In genomic region chr2:100262555-100263320, GRCh38 we compare ENCODE assay signal across 8 cellular contexts. TPM values are rescaled to one million over a fixed set of nuclear protein-coding genes. Genes with fewer than 3 reads are reported as not detected.
DNase-seq lines count a peak whose midpoint lies in the region; ATAC-seq and TF ChIP-seq lines count a peak whose summit lies in the region.

No MANE protein-coding gene starts in this region.

- peaks cover 2% of the 10 kb centered on the region for H3K9me3 ChIP-seq in HUES6 (ENCODE audit: control insufficient read depth, insufficient read depth, low read depth, low read length)
- H3K9me3 ChIP-seq in SK-N-SH = no peaks in the 10 kb centered on the region
- no peaks in the 10 kb centered on the region for H3K9me3 ChIP-seq in aorta (ENCODE audit: control insufficient read depth, low read length)

- POLR2A ChIA-PET in SK-N-SH (lab: Yijun Ruan, JAX) = interaction anchor here (0.8 kb wide), 1 partner anchor 118 kb away, joined by 6 read pairs; no protein-coding TSS in a partner anchor

- peak overlapping the region; percentile 39; the same call in 1 of the 2 replicates for H2AFZ ChIP-seq in SK-N-SH (ENCODE audit: low read depth)

- TF ChIP-seq EP300 in SK-N-SH (IDR thresholded peaks at IDR 0.05; ENCODE audit: borderline replicate concordance in 1 of 2, low read depth in 1 of 2, low read length in 1 of 2) = no peak

- H3F3A ChIP-seq in SK-N-SH (replicated peaks; ENCODE audit: insufficient read depth) = no peaks in the 10 kb centered on the region

- peak; percentile 95 for TF ChIP-seq RAD21 in SK-N-SH (IDR thresholded peaks at IDR 0.05; ENCODE audit: low read length)

- H3K4me2 ChIP-seq in SK-N-SH = no peak overlapping the region

- no peaks in the 10 kb centered on the region for H4K20me1 ChIP-seq in SK-N-SH (ENCODE audit: insufficient read depth)

- H3K36me3 ChIP-seq in HUES6 (ENCODE audit: control insufficient read depth, insufficient read depth, low read length) (no peaks in the 10 kb centered on the region), SK-N-SH (replicated peaks in 1 of 2; ENCODE audit: control insufficient read depth in 1 of 2, insufficient read depth in 2 of 2, low read length in 1 of 2) (no peaks in the 10 kb centered on the region), aorta (ENCODE audit: control insufficient read depth in 1 of 2, insufficient read depth in 2 of 2, low read length in 1 of 2) (no peaks in the 10 kb centered on the region)

- CTCF ChIA-PET in SK-N-SH (lab: Yijun Ruan, JAX) = interaction anchor here (0.5 to 12.0 kb wide), 104 partner anchors 8 to 1491 kb away, joined by 3 to 467 read pairs (median 4); partner anchors contain the start of genes CHST10, EIF5B, LONRF2 and REV1

- WGBS in SK-N-SH (ENCODE audit: low lambda C conversion rate) = 11% methylated on average over 13 of the region's 13 CpGs
- 11 to 12% methylated on average over 13 of the region's 13 CpGs for WGBS in aorta, 2 donors

- H3K4me3 ChIP-seq in HUES6 (ENCODE audit: low read depth, low read length) = peak overlapping the region; percentile 35
- peak overlapping the region in 1 of 2 experiments; percentile 33; a peak in 1 of 4 replicates for H3K4me3 ChIP-seq in SK-N-SH (ENCODE audit: low read depth in 2 of 2, low read length in 1 of 2)
- H3K4me3 ChIP-seq in aorta (ENCODE audit: low read length in 2 of 2) = no peak overlapping the region

- no peaks in the 10 kb centered on the region for H3K9me2 ChIP-seq in SK-N-SH

- intact Hi-C loops in Right ventricle myocardium inferior (cut with DNase I) = loop anchor here (2.0 to 5.0 kb wide), 2 partner anchors 118 to 705 kb away; no protein-coding TSS in a partner anchor
- intact Hi-C loops in posterior cingulate gyrus (cut with DNase I) = loop anchor here (1.0 kb wide), 1 partner anchor 119 kb away; no protein-coding TSS in a partner anchor
- intact Hi-C loops in aorta (cut with DNase I) = loop anchor here (1.0 to 2.0 kb wide), 2 partner anchors 118 to 119 kb away; no protein-coding TSS in a partner anchor

- H3K9ac ChIP-seq in HUES6 (ENCODE audit: low read length) (no peak overlapping the region), SK-N-SH (no peak overlapping the region)

- no peaks in the 10 kb centered on the region for H3K79me2 ChIP-seq in SK-N-SH (ENCODE audit: insufficient read depth)

- TF ChIP-seq CTCF in SK-N-SH (IDR thresholded peaks at IDR 0.05) = peak; percentile 97

- in situ Hi-C loops in G401 (cut with HindIII; ENCODE audit: low sequenced_read_pairs) = no loop called here

- DNase-seq in G401 (ENCODE audit: low spot score) (peak; percentile 91), SK-N-SH (peak; percentile 78), Right ventricle myocardium inferior (ENCODE audit: missing footprints) (peak; percentile 84), posterior cingulate gyrus (peak; percentile 66 to 97 (median 84)), aorta (peak; percentile 70 to 91)
- DNase-seq in activated naive CD4-positive, alpha-beta T cell treated with anti-CD3 and anti-CD28 coated beads, Interleukin-2, amount 50 U/mL, for 16 hours = peak; percentile 49

- H3K4me1 ChIP-seq in HUES6 (ENCODE audit: control insufficient read depth, insufficient read depth, low read length) (0 out of 2 replicates have a peak, but pooled peaks cover 2% of the 10 kb centered on the region), SK-N-SH (ENCODE audit: control insufficient read depth in 1 of 2, insufficient read depth in 2 of 2, low read depth in 1 of 2, low read length in 1 of 2) (peaks cover 0 to 3% of the 10 kb centered on the region in 2 experiments; a peak in 1 of 4 replicates), aorta (ENCODE audit: control insufficient read depth in 1 of 2, insufficient read depth in 2 of 2, low read length in 2 of 2) (no peaks in the 10 kb centered on the region)

- ATAC-seq in Right ventricle myocardium inferior (peak; percentile 78), aorta (ENCODE audit: low FRiP score) (peak; percentile 83), GM19328 (IDR thresholded peaks at IDR 0.05; ENCODE audit: unreplicated experiment) (no peak)

- H3K27me3 ChIP-seq in HUES6 (ENCODE audit: control insufficient read depth, insufficient read depth, low read length) (no peaks in the 10 kb centered on the region), SK-N-SH (ENCODE audit: insufficient read depth) (no peaks in the 10 kb centered on the region), aorta (ENCODE audit: control insufficient read depth in 1 of 2, insufficient read depth in 2 of 2, low read length in 1 of 2) (no peaks in the 10 kb centered on the region)

- H3K27ac ChIP-seq in HUES6 (ENCODE audit: low read depth, low read length) (no peak overlapping the region), SK-N-SH (ENCODE audit: low read depth in 2 of 2, low read length in 1 of 2) (no peak overlapping the region), aorta (ENCODE audit: low read depth in 1 of 2, low read length in 2 of 2) (no peak overlapping the region)

TF ChIP-seq in SK-N-SH, 30 proteins besides CTCF, POLR2A, EP300 and RAD21:
- TF ChIP-seq GATA2 (CRISPR knock-in tag; IDR thresholded peaks at IDR 0.05) = no peak
- 0 out of 2 replicates have a peak, but pooled peaks have one; percentile 15 for TF ChIP-seq NRF1 (IDR thresholded peaks at IDR 0.05; ENCODE audit: low read depth, low read length)
- TF ChIP-seq SIN3A (IDR thresholded peaks at IDR 0.05; ENCODE audit: borderline replicate concordance, low read depth, low read length) = no peak
- 0 out of 2 replicates have a peak, but pooled peaks have one; percentile 19 for TF ChIP-seq RCOR1 (IDR thresholded peaks at IDR 0.05; ENCODE audit: low read length)
- no peak for TF ChIP-seq PBX3 (IDR thresholded peaks at IDR 0.05)
- no peak for TF ChIP-seq IRF3 (IDR thresholded peaks at IDR 0.05; ENCODE audit: low read depth, low read length)
- TF ChIP-seq MEF2A (IDR thresholded peaks at IDR 0.05; ENCODE audit: borderline replicate concordance, low read depth) = no peak
- peak; percentile 95 for TF ChIP-seq SMC3 (IDR thresholded peaks at IDR 0.05; ENCODE audit: low read depth, low read length)

RNA-seq across cellular contexts. Expression of gene LONRF2, which starts 59.6 kb away (rescaled TPM):
- total RNA-seq in G401 (2014; rRNA removed; shearing (Covaris generic)) = 0.06 TPM in 1 of 2 replicates, not detected in the other
- polyA plus RNA-seq in SK-N-SH (2012; rRNA removed) (2.0 and 2.4 TPM in 2 replicates), aorta (under 1 TPM; 0.43 to 0.75 TPM)
- polyA plus RNA-seq in SK-N-SH (2012; cell fraction: cytosol; rRNA removed) = 2.0 and 2.1 TPM in 2 replicates
- 5.3 and 6.6 TPM in 2 replicates for polyA plus RNA-seq in SK-N-SH (2012; cell fraction: nucleus; rRNA removed)
- total RNA-seq in Right ventricle myocardium inferior (14.9 TPM), aorta (10 to 100 TPM; 10.3 to 10.9 TPM)

Comparison
In these comparisons a context has a peak if more than half of its experiments do, and no peak if none do; other contexts are left out.
1. RNA of gene LONRF2, which starts 59.6 kb away (total RNA-seq): 14.9 TPM in Right ventricle myocardium inferior (single experiment) and 10.3 to 10.9 TPM in aorta; 0.06 TPM in G401; every median in the first group is over 10 times any median in the second.
2. Peak in every context shown above with its lines, with median percentiles within 50 percentile points of each other: DNase-seq.